ENCODE assay signal across 8 cellular contexts in the genomic region with DNA sequence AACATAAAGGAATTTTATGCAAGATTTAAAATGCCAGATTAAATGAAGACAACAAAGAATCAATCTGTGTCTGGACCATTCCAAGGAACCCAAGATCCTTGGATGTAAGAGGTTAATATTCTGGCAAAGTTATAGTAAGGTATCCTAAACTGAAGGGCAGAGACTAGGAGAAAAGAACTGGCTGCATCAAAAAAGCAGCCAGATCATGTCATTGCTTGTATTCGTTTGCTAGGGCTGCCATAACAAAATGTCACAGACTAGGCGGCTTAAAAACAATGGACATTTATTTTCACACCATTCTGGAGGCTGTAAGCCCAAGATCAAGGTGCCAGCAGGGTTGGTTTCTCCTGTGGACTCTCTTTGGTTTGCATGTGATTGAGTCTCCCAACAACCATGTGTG.
"Had no signal": no experiment of that assay in that cellular context is flagged by ENCODE, and none has a peak within 500 bp of the region (broad histone marks: within the 10 kb centered on the region; RNA-seq: fewer than 3 reads in every experiment).

No MANE protein-coding gene starts in this region.

- ATAC-seq: GM12878 had no signal

- DNase-seq: GDM1, GF-D8 had no signal

- H3K4me3 ChIP-seq: GM12878 had no signal

- FAIRE-seq: G401.6, GM12878, GM12891, GM12892, GM18507, GM19239 had no signal
